Comparison of ENCODE assay signal across 11 cellular contexts in the genomic region with DNA sequence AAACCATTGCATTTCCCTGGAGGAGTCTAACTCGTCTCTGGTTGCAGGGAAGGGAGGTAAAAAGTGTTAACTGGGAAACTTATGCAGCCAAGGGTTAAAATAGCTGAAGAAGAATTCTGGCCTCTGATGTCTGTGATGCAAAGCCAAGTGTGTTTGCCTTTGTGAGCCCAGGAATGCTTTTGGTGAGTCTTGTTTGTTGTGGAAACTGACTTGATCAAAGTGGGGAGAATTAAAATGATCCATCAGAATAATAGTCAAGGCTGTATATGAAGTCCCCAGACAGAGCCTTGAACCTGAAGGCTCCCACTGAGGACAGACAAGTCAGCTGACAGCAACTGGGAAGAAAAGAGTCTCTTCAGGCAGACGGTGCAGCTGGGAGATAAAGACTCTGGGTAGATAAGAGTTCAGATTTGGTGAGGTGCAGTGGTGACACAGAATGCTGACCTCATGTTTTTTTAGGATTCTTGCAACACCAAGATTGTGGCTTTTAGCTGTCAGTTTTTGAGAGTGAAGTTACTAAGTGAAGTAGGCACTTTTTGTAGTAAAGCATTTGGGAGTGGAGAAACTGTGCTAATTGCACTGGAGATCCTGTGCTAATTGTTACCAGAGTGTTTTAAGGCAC. TPM values are rescaled to one million over a fixed set of nuclear protein-coding genes. Genes with fewer than 3 reads are reported as not detected.
A peak's percentile ranks its signal among the peaks of the same experiment; 100 is the strongest.
DNase-seq lines count a peak whose midpoint lies in the region; ATAC-seq, FAIRE-seq and TF ChIP-seq lines count a peak whose summit lies in the region.
"Had no signal": no experiment of that assay in that cellular context is flagged by ENCODE, and none has a peak within 500 bp of the region (broad histone marks: within the 10 kb centered on the region; RNA-seq: fewer than 3 reads in every experiment).

No MANE protein-coding gene starts in this region.

- H3K79me2 ChIP-seq in Karpas-422 (ENCODE audit: low read length): no peaks in the 10 kb centered on the region

- H3K36me3 ChIP-seq in NT2/D1 (ENCODE audit: insufficient read depth, insufficient read length, low read length) (no peaks in the 10 kb centered on the region), endodermal cell (ENCODE audit: control insufficient read depth, insufficient read depth, low read length) (no peaks in the 10 kb centered on the region), Karpas-422 (ENCODE audit: insufficient read depth, low read length) (no peaks in the 10 kb centered on the region)

- H3K4me1 Mint-ChIP-seq in endodermal cell (peaks cover 48% of the 10 kb centered on the region), mesothelial cell of epicardium (peaks cover 46% of the 10 kb centered on the region), glutamatergic neuron (ENCODE audit: low read depth, unreplicated experiment) (peaks cover 18% of the 10 kb centered on the region)
- no peaks in the 10 kb centered on the region for H3K4me1 Mint-ChIP-seq in stimulated activated effector memory CD8-positive, alpha-beta T cell treated with anti-CD3 and anti-CD28 coated beads, Interleukin-12 subunit alpha, Interleukin-12 subunit beta, amount 100 ng/mL, for 72 hours
- H3K4me1 Mint-ChIP-seq: activated B cell treated with CpG ODN at 0.5 μM for 24 hours had no signal

- H2AFZ ChIP-seq in Karpas-422 (ENCODE audit: low read length): no peak overlapping the region

- H3K4me3 ChIP-seq in NT2/D1 (ENCODE audit: insufficient read length, low read depth) (no peak overlapping the region), endodermal cell (ENCODE audit: low read length) (no peak overlapping the region), Karpas-422 (ENCODE audit: low read length) (no peak overlapping the region)

- H3K36me3 Mint-ChIP-seq in endodermal cell (ENCODE audit: low read depth) (no peaks in the 10 kb centered on the region), mesothelial cell of epicardium (no peaks in the 10 kb centered on the region), glutamatergic neuron (ENCODE audit: unreplicated experiment) (no peaks in the 10 kb centered on the region)
- no peaks in the 10 kb centered on the region for H3K36me3 Mint-ChIP-seq in stimulated activated effector memory CD8-positive, alpha-beta T cell treated with anti-CD3 and anti-CD28 coated beads, Interleukin-12 subunit alpha, Interleukin-12 subunit beta, amount 100 ng/mL, for 72 hours

- H3K4me3 Mint-ChIP-seq in endodermal cell (no peak overlapping the region), mesothelial cell of epicardium (no peak overlapping the region), glutamatergic neuron (ENCODE audit: unreplicated experiment) (no peak overlapping the region)
- no peak overlapping the region for H3K4me3 Mint-ChIP-seq in stimulated activated effector memory CD8-positive, alpha-beta T cell treated with anti-CD3 and anti-CD28 coated beads, Interleukin-12 subunit alpha, Interleukin-12 subunit beta, amount 100 ng/mL, for 72 hours
- H3K4me3 Mint-ChIP-seq: activated B cell treated with CpG ODN at 0.5 μM for 24 hours had no signal

- H3K9me3 ChIP-seq in NT2/D1 (ENCODE audit: insufficient read depth, low read length) (no peaks in the 10 kb centered on the region), endodermal cell (ENCODE audit: control insufficient read depth, low read length) (no peaks in the 10 kb centered on the region), Karpas-422 (ENCODE audit: low read length) (no peaks in the 10 kb centered on the region)

- no peaks in the 10 kb centered on the region for H3K9me2 ChIP-seq in Karpas-422 (replicated peaks; ENCODE audit: insufficient read depth, low read length)

- FAIRE-seq in G401.6 (lab: Jason Lieb, UNC): peak; percentile 54
- FAIRE-seq: endometrium had no signal

- no peak overlapping the region for H3K4me2 ChIP-seq in Karpas-422 (ENCODE audit: low read depth, low read length, poor library complexity, severe bottlenecking)

- H3K27ac Mint-ChIP-seq in endodermal cell (peak overlapping the region; percentile 86), mesothelial cell of epicardium (peak overlapping the region; percentile 98), glutamatergic neuron (ENCODE audit: unreplicated experiment) (no peak overlapping the region)
- H3K27ac Mint-ChIP-seq in stimulated activated effector memory CD8-positive, alpha-beta T cell treated with anti-CD3 and anti-CD28 coated beads, Interleukin-12 subunit alpha, Interleukin-12 subunit beta, amount 100 ng/mL, for 72 hours: no peak overlapping the region
- H3K27ac Mint-ChIP-seq: activated B cell treated with CpG ODN at 0.5 μM for 24 hours had no signal

- H3K9me3 Mint-ChIP-seq in endodermal cell (no peaks in the 10 kb centered on the region), mesothelial cell of epicardium (no peaks in the 10 kb centered on the region), glutamatergic neuron (ENCODE audit: unreplicated experiment) (peaks cover 3% of the 10 kb centered on the region)
- H3K9me3 Mint-ChIP-seq in stimulated activated effector memory CD8-positive, alpha-beta T cell treated with anti-CD3 and anti-CD28 coated beads, Interleukin-12 subunit alpha, Interleukin-12 subunit beta, amount 100 ng/mL, for 72 hours: no peaks in the 10 kb centered on the region
- H3K9me3 Mint-ChIP-seq: activated B cell treated with CpG ODN at 0.5 μM for 24 hours had no signal

- H3K9ac ChIP-seq in NT2/D1 (ENCODE audit: insufficient read length, low read depth) (no peak overlapping the region), endodermal cell (ENCODE audit: extremely low read depth, low read length, poor library complexity, severe bottlenecking) (no peak overlapping the region), Karpas-422 (ENCODE audit: low read length) (no peak overlapping the region)

- no peaks in the 10 kb centered on the region for H4K20me1 ChIP-seq in Karpas-422 (ENCODE audit: insufficient read depth, low read depth, low read length)

- no peak for ATAC-seq in GM19467 (IDR thresholded peaks at IDR 0.05; ENCODE audit: unreplicated experiment)
- ATAC-seq in stimulated activated effector memory CD8-positive, alpha-beta T cell treated with anti-CD3 and anti-CD28 coated beads, Interleukin-12 subunit alpha, Interleukin-12 subunit beta, amount 100 ng/mL, for 72 hours: no peak

- DNase-seq in NT2/D1 (ENCODE audit: low read depth, low spot score) (peak; percentile 68), endodermal cell (peak; percentile 67), mesothelial cell of epicardium (ENCODE audit: low spot score in 2 of 2, unreplicated experiment in 2 of 2) (no peak), glutamatergic neuron (no peak), Karpas-422 (no peak)
- no peak for DNase-seq in stimulated activated effector memory CD8-positive, alpha-beta T cell treated with anti-CD3 and anti-CD28 coated beads, Interleukin-12 subunit alpha, Interleukin-12 subunit beta, amount 100 ng/mL, for 72 hours (ENCODE audit: low spot score in 2 of 2)
- DNase-seq: activated B cell treated with CpG ODN at 0.5 μM for 24 hours; activated CD8-positive, alpha-beta memory T cell treated with anti-CD3 and anti-CD28 coated beads, Interleukin-2, amount 50 U/mL, for 48 hours had no signal

- H3K4me1 ChIP-seq in NT2/D1 (ENCODE audit: insufficient read depth, insufficient read length) (peaks cover 15% of the 10 kb centered on the region), endodermal cell (ENCODE audit: control insufficient read depth, insufficient read depth, low read length) (peaks cover 38% of the 10 kb centered on the region), Karpas-422 (ENCODE audit: low read length) (no peaks in the 10 kb centered on the region)

- peaks cover 4% of the 10 kb centered on the region for H3K27me3 ChIP-seq in NT2/D1 (ENCODE audit: insufficient read depth, insufficient read length)
- H3K27me3 ChIP-seq in endodermal cell (ENCODE audit: control insufficient read depth, insufficient read depth, low read length, poor library complexity, severe bottlenecking): peaks cover 15% of the 10 kb centered on the region
- no peaks in the 10 kb centered on the region for H3K27me3 ChIP-seq in Karpas-422 (ENCODE audit: low read length)

- H3K27ac ChIP-seq in endodermal cell (ENCODE audit: low read depth, low read length): peak overlapping the region; percentile 100
- no peak overlapping the region for H3K27ac ChIP-seq in Karpas-422 (ENCODE audit: low read length)

- WGBS in endodermal cell (ENCODE audit: insufficient coverage in 1 of 2, insufficient read length in 1 of 2), 2 experiments: 4 to 7% methylated on average over 2 of the region's 2 CpGs

- peaks cover 65% of the 10 kb centered on the region for H3K27me3 Mint-ChIP-seq in endodermal cell (ENCODE audit: insufficient read depth)
- H3K27me3 Mint-ChIP-seq in mesothelial cell of epicardium (ENCODE audit: low read depth): no peaks in the 10 kb centered on the region
- peaks cover 5% of the 10 kb centered on the region for H3K27me3 Mint-ChIP-seq in glutamatergic neuron (ENCODE audit: unreplicated experiment)

- TF ChIP-seq CTCF in endodermal cell (conservative IDR thresholded peaks at IDR 0.05) (no peak), mesothelial cell of epicardium (IDR thresholded peaks at IDR 0.05; ENCODE audit: unreplicated experiment) (no peak), glutamatergic neuron (IDR thresholded peaks at IDR 0.05; ENCODE audit: partially characterized antibody, unreplicated experiment) (no peak)

RNA-seq across cellular contexts. Expression of gene WLS, which starts 59.6 kb away (rescaled TPM):
- total RNA-seq in endodermal cell (100 to 1,000 TPM in 1 of 2 donors, 10 to 100 TPM in 1; 90.8 to 115 TPM), mesothelial cell of epicardium (203 to 225 TPM (median 217 TPM) in 3 replicates), glutamatergic neuron (ENCODE audit: unreplicated experiment) (1.5 TPM)
- 341 TPM for polyA plus RNA-seq in endodermal cell (2013, experiment 1 of 2)
- polyA plus RNA-seq in endodermal cell (2013, experiment 2 of 2): 322 TPM
- total RNA-seq in Karpas-422 (2014; rRNA removed; shearing (Covaris generic); ENCODE audit: low replicate concordance): not detected in 2 replicates
- total RNA-seq: activated B cell treated with CpG ODN at 0.5 μM for 24 hours had no signal

Comparison
In these comparisons a context has a peak if more than half of its experiments do, and no peak if none do; other contexts are left out.
1. DNase-seq: peak in NT2/D1 (single experiment) and endodermal cell (single experiment); none in mesothelial cell of epicardium (0 of 2), glutamatergic neuron (single experiment), stimulated activated effector memory CD8-positive, alpha-beta T cell treated with anti-CD3 and anti-CD28 coated beads, Interleukin-12 subunit alpha, Interleukin-12 subunit beta, amount 100 ng/mL, for 72 hours (0 of 2) and Karpas-422 (single experiment).
2. H3K27ac Mint-ChIP-seq: peak in endodermal cell (single experiment) and mesothelial cell of epicardium (single experiment); none in glutamatergic neuron (single experiment) and stimulated activated effector memory CD8-positive, alpha-beta T cell treated with anti-CD3 and anti-CD28 coated beads, Interleukin-12 subunit alpha, Interleukin-12 subunit beta, amount 100 ng/mL, for 72 hours (single experiment).
3. RNA of gene WLS, which starts 59.6 kb away (total RNA-seq): 203 to 225 TPM in mesothelial cell of epicardium and 90.8 to 115 TPM in endodermal cell; 1.5 TPM in glutamatergic neuron (single experiment) and not detected in Karpas-422; every median in the first group is over 10 times any median in the second.